Comparison of ENCODE assay signal across 26 cellular contexts in the genomic region with DNA sequence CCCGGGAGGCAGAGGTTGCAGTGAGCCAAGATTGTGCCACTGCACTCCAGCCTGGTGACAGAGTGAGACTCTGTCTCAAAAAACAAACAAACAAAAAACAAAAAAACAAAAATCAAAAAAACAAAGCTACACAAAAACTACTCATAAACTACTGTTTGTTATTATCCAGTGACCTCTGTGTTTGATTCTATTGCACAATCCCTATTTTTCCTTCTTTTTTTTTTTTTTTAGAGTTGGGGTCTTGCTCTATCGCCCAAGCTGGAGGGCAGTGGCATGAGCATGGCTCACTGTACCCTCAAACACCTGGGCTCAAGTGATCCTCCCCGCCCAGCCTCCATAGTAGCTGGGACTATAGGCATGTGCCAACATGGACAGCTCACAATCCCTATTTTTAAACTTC.
"Had no signal": no experiment of that assay in that cellular context is flagged by ENCODE, and none has a peak within 500 bp of the region (broad histone marks: within the 10 kb centered on the region; RNA-seq: fewer than 3 reads in every experiment).

No MANE protein-coding gene starts in this region.

- H3K36me3 ChIP-seq: ascending aorta, Peyer's patch, SJCRH30 had no signal

- DNase-seq: activated CD4-positive, alpha-beta T cell treated with anti-CD3 and anti-CD28 coated beads, Interleukin-2, amount 10 ng/mL, durations not matched to agents 24 days and 14 days; activated CD4-positive, alpha-beta T cell treated with anti-CD3 and anti-CD28 coated beads, Interleukin-2, amount 50 U/mL, for 48 hours; activated CD4-positive, CD25-positive, alpha-beta regulatory T cell treated with anti-CD3 and anti-CD28 coated beads, Interleukin-2, amount 50 U/mL, for 72 hours; activated effector memory CD4-positive, alpha-beta T cell treated with anti-CD3 and anti-CD28 coated beads, Interleukin-2, amount 50 U/mL, for 16 hours; activated naive CD4-positive, alpha-beta T cell treated with Interleukin-2 at 50 U/mL for 16 hours; activated naive CD8-positive, alpha-beta T cell treated with anti-CD3 and anti-CD28 coated beads, Interleukin-2, amount 50 U/mL, for 24 hours; activated T-cell treated with anti-CD3 and anti-CD28 coated beads, Interleukin-2, amount 50 U/mL, for 4 hours; amniotic stem cell; body of pancreas; MM.1S; NCI-H1105; NCI-H1436; NCI-H1694 treated with DMSO at 0.1 percent for 48 hours; NCI-H510A treated with DMSO at 0.1 percent for 48 hours; NCI-H69; NK-92 treated with Interleukin-12 subunit alpha and Interleukin-12 subunit beta, amount 100 ng/mL, for 24 hours; Peyer's patch; Right ventricle myocardium superior; SJCRH30; SK-N-SH; T-helper 1 cell had no signal

- ATAC-seq: activated naive CD8-positive, alpha-beta T cell treated with anti-CD3 and anti-CD28 coated beads, Interleukin-2, amount 50 U/mL, for 24 hours; activated T-cell treated with anti-CD3 and anti-CD28 coated beads, Interleukin-2, amount 50 U/mL, for 4 hours had no signal

- H3K9me3 Mint-ChIP-seq: activated CD4-positive, alpha-beta T cell treated with anti-CD3 and anti-CD28 coated beads, Interleukin-2, amount 10 ng/mL, durations not matched to agents 24 days and 14 days; activated naive CD8-positive, alpha-beta T cell treated with anti-CD3 and anti-CD28 coated beads, Interleukin-2, amount 50 U/mL, for 24 hours; T-helper 2 cell treated with Interferon-gamma antibody and Interleukin-4, amounts not matched to agents 5 μg/mL and 100 μg/mL, for 36 hours had no signal

- H3K27ac ChIP-seq: ascending aorta, Peyer's patch, RWPE1, SJCRH30 had no signal

- H3K4me1 ChIP-seq: SJCRH30 had no signal

- H3K9ac ChIP-seq: SK-N-SH had no signal

- H3K27ac Mint-ChIP-seq: activated CD4-positive, alpha-beta T cell treated with anti-CD3 and anti-CD28 coated beads, Interleukin-2, amount 10 ng/mL, durations not matched to agents 24 days and 14 days; activated naive CD8-positive, alpha-beta T cell treated with anti-CD3 and anti-CD28 coated beads, Interleukin-2, amount 50 U/mL, for 24 hours; T-helper 2 cell treated with Interferon-gamma antibody and Interleukin-4, amounts not matched to agents 5 μg/mL and 100 μg/mL, for 36 hours had no signal

- H3K9me3 ChIP-seq: ascending aorta, body of pancreas, Peyer's patch, SJCRH30, SK-N-SH had no signal

- H3K27me3 ChIP-seq: ascending aorta, body of pancreas, Peyer's patch, SJCRH30 had no signal

- H3K4me3 Mint-ChIP-seq: activated CD4-positive, alpha-beta T cell treated with anti-CD3 and anti-CD28 coated beads, Interleukin-2, amount 10 ng/mL, durations not matched to agents 24 days and 14 days; activated naive CD8-positive, alpha-beta T cell treated with anti-CD3 and anti-CD28 coated beads, Interleukin-2, amount 50 U/mL, for 24 hours; activated T-cell treated with anti-CD3 and anti-CD28 coated beads, Interleukin-2, amount 50 U/mL, for 4 hours; central memory CD8-positive, alpha-beta T cell; T-helper 2 cell treated with Interferon-gamma antibody and Interleukin-4, amounts not matched to agents 5 μg/mL and 100 μg/mL, for 36 hours had no signal

- H3K27me3 Mint-ChIP-seq: activated CD4-positive, alpha-beta T cell treated with anti-CD3 and anti-CD28 coated beads, Interleukin-2, amount 10 ng/mL, durations not matched to agents 24 days and 14 days; activated naive CD8-positive, alpha-beta T cell treated with anti-CD3 and anti-CD28 coated beads, Interleukin-2, amount 50 U/mL, for 24 hours; central memory CD8-positive, alpha-beta T cell had no signal

- H3K4me3 ChIP-seq: ascending aorta, body of pancreas, Peyer's patch, SJCRH30 had no signal

- FAIRE-seq: bronchial epithelial cell had no signal
